In genomic region chr2:84741182-84741822, GRCh38 we compare ENCODE assay signal across 8 cellular contexts.
DNase-seq lines count a peak whose midpoint lies in the region; ATAC-seq and TF ChIP-seq lines count a peak whose summit lies in the region.

No MANE protein-coding gene starts in this region.

- H3K9me3 ChIP-seq in AG04450 (ENCODE audit: control insufficient read depth, insufficient read depth, low read length) (no peaks in the 10 kb centered on the region), left lung (no peaks in the 10 kb centered on the region), upper lobe of right lung (no peaks in the 10 kb centered on the region)

- H3K27me3 ChIP-seq in AG04450 (ENCODE audit: control insufficient read depth, insufficient read depth, low read length) (no peaks in the 10 kb centered on the region), left lung (no peaks in the 10 kb centered on the region), upper lobe of right lung (no peaks in the 10 kb centered on the region)

- TF ChIP-seq CTCF in AG04450 (IDR thresholded peaks at IDR 0.05; ENCODE audit: low read depth, low read length) (peak; percentile 36; the same call in 1 of the 2 replicates), left lung (IDR thresholded peaks at IDR 0.05) (peak; percentile 13 to 35), upper lobe of right lung (IDR thresholded peaks at IDR 0.05) (peak; percentile 34), omental fat pad (IDR thresholded peaks at IDR 0.05) (no peak)

- H3K36me3 Mint-ChIP-seq in activated naive CD4-positive, alpha-beta T cell treated with anti-CD3 and anti-CD28 coated beads, Interleukin-2, amount 10 ng/mL, durations not matched to agents 7 days and 5 days = peaks cover 9% of the 10 kb centered on the region

- no peak overlapping the region for H3K27ac ChIP-seq in AG04450 (ENCODE audit: low read depth, low read length)
- no peak overlapping the region for H3K27ac ChIP-seq in left lung
- no peak overlapping the region for H3K27ac ChIP-seq in upper lobe of right lung

- peaks cover 11% of the 10 kb centered on the region for H3K27me3 Mint-ChIP-seq in activated naive CD4-positive, alpha-beta T cell treated with anti-CD3 and anti-CD28 coated beads, Interleukin-2, amount 10 ng/mL, durations not matched to agents 7 days and 5 days

- intact Hi-C loops in left lung (cut with DNase I) = no loop called here
- intact Hi-C loops in upper lobe of right lung (cut with DNase I) = no loop called here

- H3K36me3 ChIP-seq in left lung (no peaks in the 10 kb centered on the region), upper lobe of right lung (no peaks in the 10 kb centered on the region)

- H3K4me3 ChIP-seq in AG04450 (ENCODE audit: low read depth, low read length) (no peak overlapping the region), left lung (no peak overlapping the region), upper lobe of right lung (no peak overlapping the region)

- H3K4me1 ChIP-seq in left lung (no peaks in the 10 kb centered on the region), upper lobe of right lung (no peaks in the 10 kb centered on the region)

- H3K4me1 Mint-ChIP-seq in activated naive CD4-positive, alpha-beta T cell treated with anti-CD3 and anti-CD28 coated beads, Interleukin-2, amount 10 ng/mL, durations not matched to agents 7 days and 5 days = peaks cover 20% of the 10 kb centered on the region

- no peak overlapping the region for H3K4me3 Mint-ChIP-seq in activated naive CD4-positive, alpha-beta T cell treated with anti-CD3 and anti-CD28 coated beads, Interleukin-2, amount 10 ng/mL, durations not matched to agents 7 days and 5 days

- CTCF ChIA-PET in AG04450 (lab: Charles Lee) = interaction anchor here (0.5 to 1.1 kb wide), 4 partner anchors 12 to 124 kb away, joined by 3 read pairs; no protein-coding TSS in a partner anchor
- CTCF ChIA-PET in activated naive CD4-positive, alpha-beta T cell treated with anti-CD3 and anti-CD28 coated beads, Interleukin-2, amount 10 ng/mL, durations not matched to agents 7 days and 5 days (lab: Charles Lee) = interaction anchor here (0.7 to 1.8 kb wide), 19 partner anchors 10 to 247 kb away, joined by 3 to 13 read pairs (median 5); partner anchors contain the start of gene TRABD2A

- POLR2A ChIA-PET in AG04450 (lab: Yijun Ruan, JAX) = no interaction called here

- H3K27ac Mint-ChIP-seq in activated naive CD4-positive, alpha-beta T cell treated with anti-CD3 and anti-CD28 coated beads, Interleukin-2, amount 10 ng/mL, durations not matched to agents 7 days and 5 days = peak overlapping the region; percentile 75

- DNase-seq in AG04450 (ENCODE audit: low read depth, low spot score) = no peak
- peak; percentile 18 for DNase-seq in RPMI8226
- DNase-seq in activated naive CD4-positive, alpha-beta T cell treated with anti-CD3 and anti-CD28 coated beads, Interleukin-2, amount 10 ng/mL, durations not matched to agents 7 days and 5 days = peak; percentile 69
- DNase-seq in left lung = no peak
- no peak for DNase-seq in upper lobe of right lung
- DNase-seq in omental fat pad (ENCODE audit: low spot score) = no peak

- peaks cover 13% of the 10 kb centered on the region for H3K9me3 Mint-ChIP-seq in activated naive CD4-positive, alpha-beta T cell treated with anti-CD3 and anti-CD28 coated beads, Interleukin-2, amount 10 ng/mL, durations not matched to agents 7 days and 5 days

- ATAC-seq in GM18867 (IDR thresholded peaks at IDR 0.05; ENCODE audit: unreplicated experiment) = peak; percentile 100
- ATAC-seq in HG02981 (IDR thresholded peaks at IDR 0.05; ENCODE audit: unreplicated experiment) = peak; percentile 97
- ATAC-seq in left lung = peak; percentile 80
- ATAC-seq in upper lobe of right lung = peak; percentile 85
- ATAC-seq in omental fat pad (ENCODE audit: low FRiP score) = no peak

Comparison
In these comparisons a context has a peak if more than half of its experiments do, and no peak if none do; other contexts are left out.
1. DNase-seq: peak in RPMI8226 (single experiment) and activated naive CD4-positive, alpha-beta T cell treated with anti-CD3 and anti-CD28 coated beads, Interleukin-2, amount 10 ng/mL, durations not matched to agents 7 days and 5 days (single experiment); none in AG04450 (single experiment), left lung (0 of 2), upper lobe of right lung (single experiment) and omental fat pad (single experiment).
2. CTCF ChIP-seq: peak in AG04450 (single experiment), left lung (2 of 2) and upper lobe of right lung (single experiment); none in omental fat pad (0 of 3).